12 cellular contexts compared by ENCODE assay signal in the genomic region with DNA sequence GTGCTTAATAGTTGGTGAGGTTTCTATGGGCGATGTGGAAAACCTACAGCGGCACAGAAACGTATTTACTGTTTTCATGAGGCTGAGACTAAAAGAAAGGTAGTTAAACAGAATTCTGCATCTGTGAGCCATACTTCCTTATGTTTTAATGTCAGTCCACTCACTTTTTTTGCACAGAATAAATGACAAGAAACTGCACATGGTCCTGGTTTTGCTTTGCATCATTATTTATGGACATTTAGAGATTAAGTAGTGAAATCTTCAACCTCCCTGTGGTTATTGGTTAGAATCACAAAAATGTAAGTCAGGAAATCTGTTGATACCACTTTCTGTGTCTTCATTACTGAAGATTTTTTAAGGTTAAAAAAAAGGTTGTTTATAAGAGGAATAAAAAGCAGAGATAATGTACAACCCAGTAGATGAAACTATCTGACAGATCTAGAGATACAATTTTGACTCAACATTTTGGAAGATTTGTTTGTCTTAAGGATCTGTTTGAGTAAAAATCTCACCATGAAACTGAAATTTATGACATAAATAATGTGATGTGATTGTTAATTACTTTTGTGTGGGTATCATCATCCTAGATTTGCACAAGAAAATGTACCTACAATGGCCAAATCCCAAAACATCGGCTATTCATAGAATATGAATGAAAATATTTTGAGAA. TPM values are rescaled to one million over a fixed set of nuclear protein-coding genes. Genes with fewer than 3 reads are reported as not detected.
DNase-seq lines count a peak whose midpoint lies in the region; ATAC-seq and TF ChIP-seq lines count a peak whose summit lies in the region.
"Had no signal": no experiment of that assay in that cellular context is flagged by ENCODE, and none has a peak within 500 bp of the region (broad histone marks: within the 10 kb centered on the region; RNA-seq: fewer than 3 reads in every experiment).

No MANE protein-coding gene starts in this region.

- H3K27me3 ChIP-seq in iPS-20b (ENCODE audit: insufficient read depth, low read length) = peaks cover 53% of the 10 kb centered on the region
- peaks cover 62% of the 10 kb centered on the region for H3K27me3 ChIP-seq in transverse colon

- no peak overlapping the region for H3K9ac ChIP-seq in iPS-20b (ENCODE audit: low read depth, low read length)

- TF ChIP-seq CTCF in HFFc6 (IDR thresholded peaks at IDR 0.05) = no peak
- no peak for TF ChIP-seq CTCF in astrocyte of the cerebellum (IDR thresholded peaks at IDR 0.05; ENCODE audit: low read depth, low read length, missing control alignments)
- no peak for TF ChIP-seq CTCF in transverse colon (IDR thresholded peaks at IDR 0.05)

- DNase-seq in HFFc6 = no peak
- DNase-seq in astrocyte of the cerebellum (ENCODE audit: low read depth) = no peak
- peak; percentile 53 for DNase-seq in superior temporal gyrus (ENCODE audit: extremely low spot score)
- no peak for DNase-seq in natural killer cell treated with Interleukin-12 subunit alpha and Interleukin-12 subunit beta and Interleukin-15 and Interleukin-18, amount 100 ng/mL, for 72 hours (ENCODE audit: low spot score)
- DNase-seq in germinal center (ENCODE audit: low spot score) = no peak
- DNase-seq in transverse colon = no peak
- DNase-seq: activated T-cell treated with anti-CD3 and anti-CD28 coated beads, Interleukin-2, amount 50 U/mL, for 4 hours; Calu3; NCI-H2227 treated with DMSO at 0.1 percent for 48 hours had no signal

- intact Hi-C loops in transverse colon (cut with DNase I; ENCODE audit: low total_unique reads) = no loop called here

- H3K4me1 ChIP-seq in iPS-20b (ENCODE audit: insufficient read depth, low read length) = no peaks in the 10 kb centered on the region; the same call in 1 of the 2 replicates
- peaks cover 0 to 25% (median 15%) of the 10 kb centered on the region in 4 donors for H3K4me1 ChIP-seq in transverse colon

- peak overlapping the region; percentile 88 for H3K27ac Mint-ChIP-seq in HFFc6
- no peak overlapping the region for H3K27ac Mint-ChIP-seq in natural killer cell treated with Interleukin-12 subunit alpha and Interleukin-12 subunit beta and Interleukin-15 and Interleukin-18, amount 100 ng/mL, for 72 hours

- WGBS in transverse colon (ENCODE audit: low coverage in 1 of 2), 2 donors = 72 to 80% methylated on average over 4 of the region's 4 CpGs

- H3K4me1 Mint-ChIP-seq in HFFc6 (ENCODE audit: low read depth) = peaks cover 62% of the 10 kb centered on the region
- H3K4me1 Mint-ChIP-seq in natural killer cell treated with Interleukin-12 subunit alpha and Interleukin-12 subunit beta and Interleukin-15 and Interleukin-18, amount 100 ng/mL, for 72 hours (ENCODE audit: low read depth in 2 of 2) = peaks cover 0 to 3% of the 10 kb centered on the region in 2 donors

- ATAC-seq in GM21786 (IDR thresholded peaks at IDR 0.05; ENCODE audit: unreplicated experiment) = no peak
- ATAC-seq in natural killer cell treated with Interleukin-12 subunit alpha and Interleukin-12 subunit beta and Interleukin-15 and Interleukin-18, amount 100 ng/mL, for 72 hours = no peak
- ATAC-seq: activated T-cell treated with anti-CD3 and anti-CD28 coated beads, Interleukin-2, amount 50 U/mL, for 4 hours had no signal

- no peaks in the 10 kb centered on the region for H3K36me3 ChIP-seq in iPS-20b (ENCODE audit: insufficient read depth, low read depth, low read length)
- H3K36me3 ChIP-seq in transverse colon = no peaks in the 10 kb centered on the region

- no peaks in the 10 kb centered on the region; the same call in 1 of the 2 replicates for H3K27me3 Mint-ChIP-seq in HFFc6 (ENCODE audit: insufficient read depth)
- H3K27me3 Mint-ChIP-seq in natural killer cell treated with Interleukin-12 subunit alpha and Interleukin-12 subunit beta and Interleukin-15 and Interleukin-18, amount 100 ng/mL, for 72 hours = peaks cover 27 to 30% of the 10 kb centered on the region in 2 donors

- H3K9me3 ChIP-seq in iPS-20b (ENCODE audit: insufficient read depth, low read depth, low read length) (no peaks in the 10 kb centered on the region), transverse colon (no peaks in the 10 kb centered on the region)

- peak overlapping the region; percentile 96 for H3K4me3 ChIP-seq in astrocyte of the cerebellum (ENCODE audit: low read depth, low read length)
- 0 out of 2 replicates have a peak overlapping the region, but pooled peaks have one; percentile 59 for H3K4me3 ChIP-seq in iPS-20b (ENCODE audit: low read length)
- peak overlapping the region in 1 of 4 donors; percentile 54 for H3K4me3 ChIP-seq in transverse colon

- no peak for TF ChIP-seq EP300 in transverse colon (IDR thresholded peaks at IDR 0.05; ENCODE audit: low read depth)

- in situ Hi-C loops in astrocyte of the cerebellum (cut with HindIII; ENCODE audit: low sequenced_read_pairs) (loop anchor here (10.0 kb wide), 1 partner anchor 338 kb away; no protein-coding TSS in a partner anchor), transverse colon (cut with MboI; ENCODE audit: low pct_ligation_motif_present in 1 of 4, low pct_unique_long_range_greater_than_20kb in 1 of 4, low sequenced_read_pairs in 3 of 4) (loop anchor here in 1 of 4 donors (25.0 kb wide), 1 partner anchor 529 kb away; no protein-coding TSS in a partner anchor)

- peak overlapping the region; percentile 100 for H3K4me3 Mint-ChIP-seq in HFFc6
- no peak overlapping the region for H3K4me3 Mint-ChIP-seq in natural killer cell treated with Interleukin-12 subunit alpha and Interleukin-12 subunit beta and Interleukin-15 and Interleukin-18, amount 100 ng/mL, for 72 hours
- H3K4me3 Mint-ChIP-seq: activated T-cell treated with anti-CD3 and anti-CD28 coated beads, Interleukin-2, amount 50 U/mL, for 4 hours had no signal

- H3K36me3 Mint-ChIP-seq in HFFc6 (ENCODE audit: low read depth) = peaks cover 5% of the 10 kb centered on the region; the same call in 1 of the 2 replicates
- H3K36me3 Mint-ChIP-seq in natural killer cell treated with Interleukin-12 subunit alpha and Interleukin-12 subunit beta and Interleukin-15 and Interleukin-18, amount 100 ng/mL, for 72 hours = peaks cover 9% of the 10 kb centered on the region

- TF ChIP-seq POLR2A in transverse colon (IDR thresholded peaks at IDR 0.05) = no peak

- no peaks in the 10 kb centered on the region for H3K9me3 Mint-ChIP-seq in HFFc6
- H3K9me3 Mint-ChIP-seq in natural killer cell treated with Interleukin-12 subunit alpha and Interleukin-12 subunit beta and Interleukin-15 and Interleukin-18, amount 100 ng/mL, for 72 hours = no peaks in the 10 kb centered on the region
- H3K9me3 Mint-ChIP-seq: activated T-cell treated with anti-CD3 and anti-CD28 coated beads, Interleukin-2, amount 50 U/mL, for 4 hours had no signal

- H3K27ac ChIP-seq in iPS-20b (ENCODE audit: low read length) (no peak overlapping the region), transverse colon (peak overlapping the region in 2 of 4 donors; percentile 68 to 75)
- H3K27ac ChIP-seq: VCaP had no signal

RNA-seq across cellular contexts. Expression of a gene that starts 2.4 kb away (rescaled TPM):
- 10 to 100 TPM; 53.5 to 74.0 (median 61.2) TPM for total RNA-seq in HFFc6 (2021; fragmentation: NEBNext Ultra II Directional; extraction: Animal tissue kit (Norgen Biotek cat#: 25700))
- total RNA-seq in natural killer cell treated with Interleukin-12 subunit alpha and Interleukin-12 subunit beta and Interleukin-15 and Interleukin-18, amount 100 ng/mL, for 72 hours = not detected
- 1 to 10 TPM; 2.7 to 9.7 (median 6.3) TPM for total RNA-seq in transverse colon
- total RNA-seq: activated T-cell treated with anti-CD3 and anti-CD28 coated beads, Interleukin-2, amount 50 U/mL, for 4 hours had no signal

Comparison
In these comparisons a context has a peak if more than half of its experiments do, and no peak if none do; other contexts are left out.
1. RNA of a gene that starts 2.4 kb away (total RNA-seq): 53.5 to 74.0 TPM in HFFc6; 2.7 to 9.7 TPM in transverse colon and not detected in natural killer cell treated with Interleukin-12 subunit alpha and Interleukin-12 subunit beta and Interleukin-15 and Interleukin-18, amount 100 ng/mL, for 72 hours; every median in the first group is over 4 times any median in the second.